Comparison of ENCODE assay signal across 20 cellular contexts in the genomic region with DNA sequence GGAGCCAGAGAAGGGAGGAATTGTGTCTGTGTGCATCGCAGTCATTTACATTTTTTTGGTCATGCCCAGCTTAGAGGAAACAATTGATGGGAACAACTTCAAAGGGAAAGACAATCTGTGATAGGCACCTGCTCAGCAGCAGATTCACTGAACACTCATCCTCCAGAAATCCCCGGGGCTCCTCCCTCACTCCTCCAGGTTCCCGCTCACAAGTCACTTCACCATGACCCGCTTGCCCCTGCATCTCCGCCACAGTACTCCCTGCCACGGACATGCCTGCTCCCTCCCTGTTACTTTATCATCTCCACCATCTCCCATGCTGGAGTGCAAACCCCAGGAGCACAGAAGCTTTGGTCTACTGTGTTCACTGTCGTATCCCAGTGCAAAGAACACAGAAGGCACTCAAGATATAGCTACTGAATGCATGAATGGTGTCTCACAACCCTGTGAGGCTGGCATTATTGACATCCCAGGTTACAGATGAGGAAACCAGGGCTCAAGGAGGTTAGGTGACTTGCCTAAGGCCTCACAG. TPM values are rescaled to one million over a fixed set of nuclear protein-coding genes. Genes with fewer than 3 reads are reported as not detected.
DNase-seq lines count a peak whose midpoint lies in the region; ATAC-seq, FAIRE-seq and TF ChIP-seq lines count a peak whose summit lies in the region.
"Had no signal": no experiment of that assay in that cellular context is flagged by ENCODE, and none has a peak within 500 bp of the region (broad histone marks: within the 10 kb centered on the region; RNA-seq: fewer than 3 reads in every experiment).

No MANE protein-coding gene starts in this region.

- peak overlapping the region; percentile 98; the same call in 1 of the 2 replicates for H3K4me2 ChIP-seq in HepG2 (ENCODE audit: low read depth, low read length)

- H3K27ac ChIP-seq in HepG2 (ENCODE audit: extremely low read length, insufficient read depth, low read length) (no peak overlapping the region), right lobe of liver (no peak overlapping the region), upper lobe of right lung (no peak overlapping the region), spleen (no peak overlapping the region), thyroid gland (no peak overlapping the region)
- H3K27ac ChIP-seq: left lung, SK-N-MC, skin epidermis, testis had no signal

- peaks cover 31% of the 10 kb centered on the region for H3K4me1 ChIP-seq in HepG2 (ENCODE audit: insufficient read depth, low read length)
- no peaks in the 10 kb centered on the region for H3K4me1 ChIP-seq in right lobe of liver
- H3K4me1 ChIP-seq in upper lobe of right lung, result no peaks in the 10 kb centered on the region
- peaks cover 0 to 17% (median 12%) of the 10 kb centered on the region in 6 donors for H3K4me1 ChIP-seq in spleen
- peaks cover 9 to 18% of the 10 kb centered on the region in 2 donors for H3K4me1 ChIP-seq in thyroid gland

- H3K36me3 ChIP-seq in HepG2 (replicated peaks in 1 of 2; ENCODE audit: control insufficient read depth in 1 of 2, insufficient read depth in 2 of 2, low read length in 2 of 2) (no peaks in the 10 kb centered on the region), right lobe of liver (no peaks in the 10 kb centered on the region), upper lobe of right lung (no peaks in the 10 kb centered on the region), spleen (no peaks in the 10 kb centered on the region), thyroid gland (no peaks in the 10 kb centered on the region)
- H3K36me3 ChIP-seq: left lung had no signal

- WGBS in HepG2 (ENCODE audit: low lambda C conversion rate), result 62% methylated on average over 7 of the region's 7 CpGs
- WGBS in right lobe of liver (ENCODE audit: insufficient coverage, low coverage, low lambda C conversion rate, missing lambda C conversion rate), result 53% methylated on average over 4 of the region's 7 CpGs
- 85 to 93% (median 92%) methylated on average over 7 of the region's 7 CpGs for WGBS in spleen, 5 donors
- WGBS in thyroid gland, 2 donors, result 61 to 67% methylated on average over 7 of the region's 7 CpGs

- TF ChIP-seq RAD21 in HepG2 (CRISPR knock-in tag; IDR thresholded peaks at IDR 0.05), result no peak

- H3K27me3 ChIP-seq in HepG2 (ENCODE audit: control insufficient read depth in 1 of 2, insufficient read depth in 2 of 2, low read length in 2 of 2), result peaks cover 5 to 24% of the 10 kb centered on the region in 2 experiments; a peak in 3 of 5 replicates
- H3K27me3 ChIP-seq in right lobe of liver, result peaks cover 0 to 18% of the 10 kb centered on the region in 2 donors
- H3K27me3 ChIP-seq in upper lobe of right lung, result peaks cover 68% of the 10 kb centered on the region
- peaks cover 0 to 74% (median 59%) of the 10 kb centered on the region in 7 donors for H3K27me3 ChIP-seq in spleen (replicated peaks in 1 of 7)
- peaks cover 29% of the 10 kb centered on the region for H3K27me3 ChIP-seq in thyroid gland
- H3K27me3 ChIP-seq: testis had no signal

- H3K4me3 ChIP-seq in HepG2 (replicated peaks in 1 of 3; ENCODE audit: insufficient read depth in 1 of 3, low read depth in 2 of 3, low read length in 3 of 3) (peak overlapping the region in 1 of 3 experiments; percentile 75; a peak in 1 of 6 replicates), right lobe of liver (no peak overlapping the region), upper lobe of right lung (no peak overlapping the region), spleen (no peak overlapping the region), thyroid gland (replicated peaks in 1 of 3) (no peak overlapping the region)

- H3K9ac ChIP-seq in HepG2 (ENCODE audit: insufficient read depth, low read depth, low read length), result no peak overlapping the region

- H3K36me3 Mint-ChIP-seq in WTC11 (no peaks in the 10 kb centered on the region), immature natural killer cell (no peaks in the 10 kb centered on the region)

- TF ChIP-seq POLR2A in HepG2 (IDR thresholded peaks at IDR 0.05; ENCODE audit: insufficient read depth in 1 of 2, low read depth in 2 of 2, low read length in 2 of 2) (no peak), right lobe of liver (IDR thresholded peaks at IDR 0.05) (no peak), spleen (IDR thresholded peaks at IDR 0.05) (no peak), thyroid gland (IDR thresholded peaks at IDR 0.05) (no peak)

- no TSS peak for BruUV-seq in HepG2 (replicated peaks; lab: Mats Ljungman, UMichigan)

- H4K20me1 ChIP-seq in HepG2 (ENCODE audit: insufficient read depth, low read length), result no peaks in the 10 kb centered on the region

- CTCF ChIA-PET in HepG2 (lab: Yijun Ruan, JAX; ENCODE audit: low intra/inter-chr PET ratio, low total read pairs), result no interaction called here
- CTCF ChIA-PET in WTC11 (lab: Charles Lee), result interaction anchor here (2.5 kb wide), 1 partner anchor 87 kb away, joined by 8 read pairs; no protein-coding TSS in a partner anchor

- no peak overlapping the region for H2AFZ ChIP-seq in HepG2 (ENCODE audit: low read length)

- no peak for TF ChIP-seq EP300 in HepG2 (IDR thresholded peaks at IDR 0.05; ENCODE audit: low read depth in 2 of 2, low read length in 2 of 2)
- TF ChIP-seq EP300 in HepG2 (CRISPR knock-in tag; IDR thresholded peaks at IDR 0.05; ENCODE audit: borderline replicate concordance), result no peak

- ATAC-seq in HepG2 (no peak), right lobe of liver (no peak), WTC11 (no peak), upper lobe of right lung (no peak)
- ATAC-seq: left lung had no signal

- no peaks in the 10 kb centered on the region for H3K79me2 ChIP-seq in HepG2 (ENCODE audit: insufficient read depth, low read length)

- intact Hi-C loops in HepG2 (cut with micrococcal nuclease; ENCODE audit: unreplicated experiment), result no loop called here
- intact Hi-C loops in right lobe of liver (cut with DNase I), result no loop called here
- intact Hi-C loops in upper lobe of right lung (cut with DNase I), result no loop called here
- intact Hi-C loops in spleen (cut with DNase I; ENCODE audit: low total_unique reads), result no loop called here
- intact Hi-C loops in thyroid gland (cut with DNase I), result no loop called here

- peaks cover 18% of the 10 kb centered on the region for H3K4me1 Mint-ChIP-seq in WTC11
- H3K4me1 Mint-ChIP-seq in immature natural killer cell, result peaks cover 7 to 11% of the 10 kb centered on the region in 2 donors

- H3K9me3 ChIP-seq in HepG2 (ENCODE audit: low read length) (no peaks in the 10 kb centered on the region), right lobe of liver (no peaks in the 10 kb centered on the region), upper lobe of right lung (no peaks in the 10 kb centered on the region), spleen (no peaks in the 10 kb centered on the region), thyroid gland (no peaks in the 10 kb centered on the region)
- H3K9me3 ChIP-seq: left lung, testis had no signal

- H3K4me3 Mint-ChIP-seq in WTC11 (peak overlapping the region; percentile 43), immature natural killer cell (peak overlapping the region; percentile 57 to 71 (median 64))

- H3K27ac Mint-ChIP-seq in WTC11 (no peak overlapping the region), immature natural killer cell (no peak overlapping the region)
- H3K27ac Mint-ChIP-seq: dendritic cell treated with granulocyte-macrophage colony-stimulating factor and Interleukin-4, amounts not matched to agents 40 ng/mL and 50 ng/mL, for 4 days had no signal

- no peak for TF ChIP-seq CTCF in HepG2 (CRISPR knock-in tag; IDR thresholded peaks at IDR 0.05)
- no peak for TF ChIP-seq CTCF in right lobe of liver (IDR thresholded peaks at IDR 0.05)
- TF ChIP-seq CTCF in WTC11 (IDR thresholded peaks at IDR 0.05), result no peak
- TF ChIP-seq CTCF in upper lobe of right lung (IDR thresholded peaks at IDR 0.05), result no peak
- TF ChIP-seq CTCF in spleen (IDR thresholded peaks at IDR 0.05 in 8 of 11, conservative IDR thresholded peaks at IDR 0.05 in 3 of 11), result no peak
- TF ChIP-seq CTCF in thyroid gland (IDR thresholded peaks at IDR 0.05), result no peak

- in situ Hi-C loops in HepG2 (cut with HindIII; ENCODE audit: extremely low pct_ligation_motif_present, low pct_unique_long_range_greater_than_20kb), result no loop called here

- H3K9me3 Mint-ChIP-seq in WTC11, result no peaks in the 10 kb centered on the region
- H3K9me3 Mint-ChIP-seq in immature natural killer cell, result no peaks in the 10 kb centered on the region
- H3K9me3 Mint-ChIP-seq: dendritic cell treated with granulocyte-macrophage colony-stimulating factor and Interleukin-4, amounts not matched to agents 40 ng/mL and 50 ng/mL, for 4 days had no signal

- peaks cover 80% of the 10 kb centered on the region for H3K27me3 Mint-ChIP-seq in WTC11 (ENCODE audit: low read depth)
- peaks cover 11 to 34% (median 18%) of the 10 kb centered on the region in 3 donors for H3K27me3 Mint-ChIP-seq in immature natural killer cell (ENCODE audit: low read depth in 3 of 3)

- DNase-seq in HepG2 (ENCODE audit: low spot score) (no peak), right lobe of liver (no peak), WTC11 (ENCODE audit: low spot score) (no peak), immature natural killer cell (no peak), upper lobe of right lung (peak; percentile 9), spleen (no peak), thyroid gland (no peak), NCI-H1105 (lab: John Stamatoyannopoulos, UW) (no peak)
- DNase-seq: activated naive CD4-positive, alpha-beta T cell treated with Interleukin-2 at 50 U/mL for 16 hours; DMS153; left lung; NCI-H1930; OCI-M1; stimulated activated CD4-positive, alpha-beta T cell treated with anti-CD3 and anti-CD28 coated beads, Interleukin-4, amount 100 ng/mL, for 24 hours; testis had no signal

- POLR2A ChIA-PET in HepG2 (lab: Yijun Ruan, JAX) (no interaction called here), WTC11 (lab: Charles Lee) (no interaction called here)

- no peak for FAIRE-seq in HepG2 (lab: Jason Lieb, UNC)

RNA-seq across cellular contexts. Expression of gene LHX6, which starts 16.2 kb away (rescaled TPM):
- 0.70 and 1.3 TPM in 2 replicates for total RNA-seq in HepG2 (2016; rRNA removed; fragmentation: Illumina TruSeq; extraction: Trizol)
- total RNA-seq in HepG2 (2016; cell fraction: cytosol; rRNA removed; fragmentation: Illumina TruSeq; extraction: Trizol; ENCODE audit: low read depth), result 0.18 and 0.20 TPM in 2 replicates
- 0.58 and 0.89 TPM in 2 replicates for total RNA-seq in HepG2 (2016; cell fraction: insoluble cytoplasmic fraction; rRNA removed; fragmentation: Illumina TruSeq; extraction: Trizol)
- total RNA-seq in HepG2 (2016; cell fraction: membrane; rRNA removed; fragmentation: Illumina TruSeq; extraction: Trizol), result 0.69 and 0.80 TPM in 2 replicates
- 0.38 and 1.1 TPM in 2 replicates for total RNA-seq in HepG2 (2016; cell fraction: nucleus; rRNA removed; fragmentation: Illumina TruSeq; extraction: Trizol)
- polyA plus RNA-seq in HepG2 (2011; rRNA removed), result 1.1 and 1.2 TPM in 2 replicates
- 0.94 and 1.1 TPM in 2 replicates for polyA plus RNA-seq in HepG2 (2011; cell fraction: cytosol; rRNA removed)
- 1.7 TPM in 2 replicates for polyA plus RNA-seq in HepG2 (2011; cell fraction: nucleus; rRNA removed)
- 1.0 and 1.2 TPM in 2 replicates for polyA plus RNA-seq in HepG2 (2012)
- 0.11 and 0.24 TPM in 2 replicates for polyA plus RNA-seq in HepG2 (2016; cell fraction: cytosol; fragmentation: Illumina TruSeq; extraction: Trizol; ENCODE audit: low read depth)
- 1.2 and 1.3 TPM in 2 replicates for polyA plus RNA-seq in HepG2 (2016; cell fraction: insoluble cytoplasmic fraction; fragmentation: Illumina TruSeq; extraction: Trizol; ENCODE audit: low read depth)
- 0.37 and 0.55 TPM in 2 replicates for polyA plus RNA-seq in HepG2 (2016; cell fraction: membrane; fragmentation: Illumina TruSeq; extraction: Trizol; ENCODE audit: low read depth)
- polyA plus RNA-seq in HepG2 (2016; cell fraction: nucleus; fragmentation: Illumina TruSeq; extraction: Trizol; ENCODE audit: insufficient read depth, low read depth), result 0.93 and 1.9 TPM in 2 replicates
- polyA minus RNA-seq in HepG2 (2011; rRNA and poly(A)+ RNA removed; ENCODE audit: low replicate concordance), result 0.37 and 2.3 TPM in 2 replicates
- polyA minus RNA-seq in HepG2 (2011; cell fraction: cytosol; rRNA and poly(A)+ RNA removed), result 0.44 and 0.79 TPM in 2 replicates
- 0.90 and 1.9 TPM in 2 replicates for polyA minus RNA-seq in HepG2 (2011; cell fraction: nucleus; rRNA and poly(A)+ RNA removed)
- under 1 TPM; 0.20 to 0.51 (median 0.32) TPM for total RNA-seq in right lobe of liver
- total RNA-seq in WTC11 (2021), result 0.71 to 1.5 TPM (median 1.5 TPM) in 3 replicates
- polyA plus RNA-seq in immature natural killer cell, result not detected
- total RNA-seq in upper lobe of right lung, result 16.9 TPM
- 1 to 10 TPM in 1 of 7 donors, under 1 TPM in 3, not detected in 3; 0.40 to 1.3 (median 0.46) TPM for total RNA-seq in spleen
- polyA plus RNA-seq in spleen, result under 1 TPM; 0.04 to 0.12 (median 0.10) TPM
- 1 to 10 TPM; 1.3 to 4.4 (median 1.7) TPM for total RNA-seq in thyroid gland
- total RNA-seq: activated CD8-positive, alpha-beta memory T cell treated with anti-CD3 and anti-CD28 coated beads for 36 hours had no signal

RNA-seq across cellular contexts. Expression of gene RBM18, which starts 52.1 kb away (rescaled TPM):
- 16.6 and 29.5 TPM in 2 replicates for total RNA-seq in HepG2 (2016; rRNA removed; fragmentation: Illumina TruSeq; extraction: Trizol)
- total RNA-seq in HepG2 (2016; cell fraction: cytosol; rRNA removed; fragmentation: Illumina TruSeq; extraction: Trizol; ENCODE audit: low read depth), result 3.8 and 5.2 TPM in 2 replicates
- 18.9 and 29.3 TPM in 2 replicates for total RNA-seq in HepG2 (2016; cell fraction: insoluble cytoplasmic fraction; rRNA removed; fragmentation: Illumina TruSeq; extraction: Trizol)
- total RNA-seq in HepG2 (2016; cell fraction: membrane; rRNA removed; fragmentation: Illumina TruSeq; extraction: Trizol), result 16.2 and 16.3 TPM in 2 replicates
- total RNA-seq in HepG2 (2016; cell fraction: nucleus; rRNA removed; fragmentation: Illumina TruSeq; extraction: Trizol), result 9.0 and 10.2 TPM in 2 replicates
- polyA plus RNA-seq in HepG2 (2011; rRNA removed), result 11.2 and 12.6 TPM in 2 replicates
- 5.3 and 8.7 TPM in 2 replicates for polyA plus RNA-seq in HepG2 (2011; cell fraction: cytosol; rRNA removed)
- polyA plus RNA-seq in HepG2 (2011; cell fraction: nucleus; rRNA removed), result 3.8 and 3.9 TPM in 2 replicates
- polyA plus RNA-seq in HepG2 (2012), result 7.5 and 10.2 TPM in 2 replicates
- 12.0 and 13.9 TPM in 2 replicates for polyA plus RNA-seq in HepG2 (2016; cell fraction: cytosol; fragmentation: Illumina TruSeq; extraction: Trizol; ENCODE audit: low read depth)
- polyA plus RNA-seq in HepG2 (2016; cell fraction: insoluble cytoplasmic fraction; fragmentation: Illumina TruSeq; extraction: Trizol; ENCODE audit: low read depth), result 30.2 and 33.4 TPM in 2 replicates
- 15.3 and 17.2 TPM in 2 replicates for polyA plus RNA-seq in HepG2 (2016; cell fraction: membrane; fragmentation: Illumina TruSeq; extraction: Trizol; ENCODE audit: low read depth)
- polyA plus RNA-seq in HepG2 (2016; cell fraction: nucleus; fragmentation: Illumina TruSeq; extraction: Trizol; ENCODE audit: insufficient read depth, low read depth), result 13.6 and 14.4 TPM in 2 replicates
- 3.5 and 17.4 TPM in 2 replicates for polyA minus RNA-seq in HepG2 (2011; rRNA and poly(A)+ RNA removed; ENCODE audit: low replicate concordance)
- 8.4 and 10.2 TPM in 2 replicates for polyA minus RNA-seq in HepG2 (2011; cell fraction: cytosol; rRNA and poly(A)+ RNA removed)
- 6.8 and 9.6 TPM in 2 replicates for polyA minus RNA-seq in HepG2 (2011; cell fraction: nucleus; rRNA and poly(A)+ RNA removed)
- total RNA-seq in right lobe of liver, result 1 to 10 TPM; 3.4 to 9.3 (median 8.7) TPM
- 11.4 to 14.3 TPM (median 13.1 TPM) in 3 replicates for total RNA-seq in WTC11 (2021)
- 10 to 100 TPM; 20.9 to 26.5 (median 21.8) TPM for polyA plus RNA-seq in immature natural killer cell
- 17.5 TPM for total RNA-seq in upper lobe of right lung
- 10 to 100 TPM; 10.0 to 21.5 (median 18.1) TPM for total RNA-seq in spleen
- polyA plus RNA-seq in spleen, result 1 to 10 TPM; 4.2 to 7.5 (median 6.8) TPM
- total RNA-seq in thyroid gland, result 10 to 100 TPM; 12.1 to 15.2 (median 13.7) TPM

RNA-seq across cellular contexts. Expression of gene MRRF, which starts 52.1 kb away (rescaled TPM):
- total RNA-seq in HepG2 (2016; rRNA removed; fragmentation: Illumina TruSeq; extraction: Trizol), result 37.3 and 47.2 TPM in 2 replicates
- 25.8 and 26.7 TPM in 2 replicates for total RNA-seq in HepG2 (2016; cell fraction: cytosol; rRNA removed; fragmentation: Illumina TruSeq; extraction: Trizol; ENCODE audit: low read depth)
- total RNA-seq in HepG2 (2016; cell fraction: insoluble cytoplasmic fraction; rRNA removed; fragmentation: Illumina TruSeq; extraction: Trizol), result 33.6 and 46.2 TPM in 2 replicates
- 36.7 and 37.4 TPM in 2 replicates for total RNA-seq in HepG2 (2016; cell fraction: membrane; rRNA removed; fragmentation: Illumina TruSeq; extraction: Trizol)
- 28.1 and 30.3 TPM in 2 replicates for total RNA-seq in HepG2 (2016; cell fraction: nucleus; rRNA removed; fragmentation: Illumina TruSeq; extraction: Trizol)
- 37.6 and 44.3 TPM in 2 replicates for polyA plus RNA-seq in HepG2 (2011; rRNA removed)
- 17.7 and 22.3 TPM in 2 replicates for polyA plus RNA-seq in HepG2 (2011; cell fraction: cytosol; rRNA removed)
- 60.6 and 64.1 TPM in 2 replicates for polyA plus RNA-seq in HepG2 (2011; cell fraction: nucleus; rRNA removed)
- 26.9 and 27.3 TPM in 2 replicates for polyA plus RNA-seq in HepG2 (2012)
- 19.2 and 20.6 TPM in 2 replicates for polyA plus RNA-seq in HepG2 (2016; cell fraction: cytosol; fragmentation: Illumina TruSeq; extraction: Trizol; ENCODE audit: low read depth)
- 53.7 and 54.2 TPM in 2 replicates for polyA plus RNA-seq in HepG2 (2016; cell fraction: insoluble cytoplasmic fraction; fragmentation: Illumina TruSeq; extraction: Trizol; ENCODE audit: low read depth)
- 36.1 and 38.2 TPM in 2 replicates for polyA plus RNA-seq in HepG2 (2016; cell fraction: membrane; fragmentation: Illumina TruSeq; extraction: Trizol; ENCODE audit: low read depth)
- 57.9 and 61.6 TPM in 2 replicates for polyA plus RNA-seq in HepG2 (2016; cell fraction: nucleus; fragmentation: Illumina TruSeq; extraction: Trizol; ENCODE audit: insufficient read depth, low read depth)
- 30.5 and 135 TPM in 2 replicates for polyA minus RNA-seq in HepG2 (2011; rRNA and poly(A)+ RNA removed; ENCODE audit: low replicate concordance)
- 12.8 and 14.6 TPM in 2 replicates for polyA minus RNA-seq in HepG2 (2011; cell fraction: cytosol; rRNA and poly(A)+ RNA removed)
- 47.4 and 62.7 TPM in 2 replicates for polyA minus RNA-seq in HepG2 (2011; cell fraction: nucleus; rRNA and poly(A)+ RNA removed)
- 10 to 100 TPM; 17.4 to 34.0 (median 22.6) TPM for total RNA-seq in right lobe of liver
- 36.1 to 42.3 TPM (median 38.8 TPM) in 3 replicates for total RNA-seq in WTC11 (2021)
- polyA plus RNA-seq in immature natural killer cell, result 10 to 100 TPM; 11.5 to 18.4 (median 16.3) TPM
- total RNA-seq in upper lobe of right lung, result 31.9 TPM
- 10 to 100 TPM; 30.9 to 44.8 (median 39.7) TPM for total RNA-seq in spleen
- 10 to 100 TPM; 23.1 to 29.6 (median 24.7) TPM for polyA plus RNA-seq in spleen
- total RNA-seq in thyroid gland, result 10 to 100 TPM; 40.9 to 56.0 (median 52.0) TPM

RNA-seq across cellular contexts. Expression of gene MORN5, which starts 52.8 kb away (rescaled TPM):
- not detected in 2 replicates for total RNA-seq in HepG2 (2016; rRNA removed; fragmentation: Illumina TruSeq; extraction: Trizol)
- not detected in 2 replicates for total RNA-seq in HepG2 (2016; cell fraction: cytosol; rRNA removed; fragmentation: Illumina TruSeq; extraction: Trizol; ENCODE audit: low read depth)
- total RNA-seq in HepG2 (2016; cell fraction: insoluble cytoplasmic fraction; rRNA removed; fragmentation: Illumina TruSeq; extraction: Trizol), result not detected in 2 replicates
- total RNA-seq in HepG2 (2016; cell fraction: membrane; rRNA removed; fragmentation: Illumina TruSeq; extraction: Trizol), result not detected in 2 replicates
- not detected in 2 replicates for total RNA-seq in HepG2 (2016; cell fraction: nucleus; rRNA removed; fragmentation: Illumina TruSeq; extraction: Trizol)
- polyA plus RNA-seq in HepG2 (2011; rRNA removed), result not detected in 2 replicates
- polyA plus RNA-seq in HepG2 (2011; cell fraction: cytosol; rRNA removed), result not detected in 2 replicates
- not detected in 2 replicates for polyA plus RNA-seq in HepG2 (2011; cell fraction: nucleus; rRNA removed)
- polyA plus RNA-seq in HepG2 (2012), result not detected in 2 replicates
- not detected in 2 replicates for polyA plus RNA-seq in HepG2 (2016; cell fraction: cytosol; fragmentation: Illumina TruSeq; extraction: Trizol; ENCODE audit: low read depth)
- not detected in 2 replicates for polyA plus RNA-seq in HepG2 (2016; cell fraction: insoluble cytoplasmic fraction; fragmentation: Illumina TruSeq; extraction: Trizol; ENCODE audit: low read depth)
- polyA plus RNA-seq in HepG2 (2016; cell fraction: membrane; fragmentation: Illumina TruSeq; extraction: Trizol; ENCODE audit: low read depth), result not detected in 2 replicates
- not detected in 2 replicates for polyA plus RNA-seq in HepG2 (2016; cell fraction: nucleus; fragmentation: Illumina TruSeq; extraction: Trizol; ENCODE audit: insufficient read depth, low read depth)
- not detected in 2 replicates for polyA minus RNA-seq in HepG2 (2011; rRNA and poly(A)+ RNA removed; ENCODE audit: low replicate concordance)
- not detected in 2 replicates for polyA minus RNA-seq in HepG2 (2011; cell fraction: cytosol; rRNA and poly(A)+ RNA removed)
- not detected in 2 replicates for polyA minus RNA-seq in HepG2 (2011; cell fraction: nucleus; rRNA and poly(A)+ RNA removed)
- total RNA-seq in right lobe of liver, result not detected
- not detected in 3 replicates for total RNA-seq in WTC11 (2021)
- polyA plus RNA-seq in immature natural killer cell, result not detected
- total RNA-seq in upper lobe of right lung, result not detected
- total RNA-seq in spleen, result 1 to 10 TPM in 1 of 7 donors, not detected in 6; 1.4 TPM
- polyA plus RNA-seq in spleen, result not detected
- not detected for total RNA-seq in thyroid gland
- total RNA-seq: activated CD8-positive, alpha-beta memory T cell treated with anti-CD3 and anti-CD28 coated beads for 36 hours; glomerular endothelial cell had no signal

RNA-seq across cellular contexts. Expression of gene NDUFA8, which starts 53.0 kb away (rescaled TPM):
- total RNA-seq in HepG2 (2016; rRNA removed; fragmentation: Illumina TruSeq; extraction: Trizol) (71.7 and 112 TPM in 2 replicates), right lobe of liver (10 to 100 TPM; 27.3 to 43.9 (median 29.0) TPM), WTC11 (2021) (70.7 to 71.8 TPM (median 71.2 TPM) in 3 replicates), upper lobe of right lung (41.5 TPM), spleen (10 to 100 TPM; 27.8 to 32.7 (median 29.2) TPM), thyroid gland (10 to 100 TPM; 18.1 to 70.7 (median 53.2) TPM)
- 24.0 and 28.2 TPM in 2 replicates for total RNA-seq in HepG2 (2016; cell fraction: cytosol; rRNA removed; fragmentation: Illumina TruSeq; extraction: Trizol; ENCODE audit: low read depth)
- 77.1 and 98.9 TPM in 2 replicates for total RNA-seq in HepG2 (2016; cell fraction: insoluble cytoplasmic fraction; rRNA removed; fragmentation: Illumina TruSeq; extraction: Trizol)
- 33.8 and 34.5 TPM in 2 replicates for total RNA-seq in HepG2 (2016; cell fraction: membrane; rRNA removed; fragmentation: Illumina TruSeq; extraction: Trizol)
- total RNA-seq in HepG2 (2016; cell fraction: nucleus; rRNA removed; fragmentation: Illumina TruSeq; extraction: Trizol), result 26.2 and 29.8 TPM in 2 replicates
- polyA plus RNA-seq in HepG2 (2011; rRNA removed) (57.7 and 68.6 TPM in 2 replicates), immature natural killer cell (10 to 100 TPM; 67.9 to 89.2 (median 79.3) TPM), spleen (10 to 100 TPM; 47.6 to 72.7 (median 66.3) TPM)
- 66.4 and 77.0 TPM in 2 replicates for polyA plus RNA-seq in HepG2 (2011; cell fraction: cytosol; rRNA removed)
- polyA plus RNA-seq in HepG2 (2011; cell fraction: nucleus; rRNA removed), result 14.6 and 17.0 TPM in 2 replicates
- polyA plus RNA-seq in HepG2 (2012), result 57.2 and 70.1 TPM in 2 replicates
- polyA plus RNA-seq in HepG2 (2016; cell fraction: cytosol; fragmentation: Illumina TruSeq; extraction: Trizol; ENCODE audit: low read depth), result 37.6 and 46.4 TPM in 2 replicates
- polyA plus RNA-seq in HepG2 (2016; cell fraction: insoluble cytoplasmic fraction; fragmentation: Illumina TruSeq; extraction: Trizol; ENCODE audit: low read depth), result 144 and 158 TPM in 2 replicates
- polyA plus RNA-seq in HepG2 (2016; cell fraction: membrane; fragmentation: Illumina TruSeq; extraction: Trizol; ENCODE audit: low read depth), result 38.1 and 41.4 TPM in 2 replicates
- polyA plus RNA-seq in HepG2 (2016; cell fraction: nucleus; fragmentation: Illumina TruSeq; extraction: Trizol; ENCODE audit: insufficient read depth, low read depth), result 63.9 and 64.9 TPM in 2 replicates
- polyA minus RNA-seq in HepG2 (2011; rRNA and poly(A)+ RNA removed; ENCODE audit: low replicate concordance), result 32.8 and 96.4 TPM in 2 replicates
- 26.3 and 30.2 TPM in 2 replicates for polyA minus RNA-seq in HepG2 (2011; cell fraction: cytosol; rRNA and poly(A)+ RNA removed)
- 9.5 and 12.1 TPM in 2 replicates for polyA minus RNA-seq in HepG2 (2011; cell fraction: nucleus; rRNA and poly(A)+ RNA removed)
